11 cellular contexts compared by ENCODE assay signal in the genomic region with DNA sequence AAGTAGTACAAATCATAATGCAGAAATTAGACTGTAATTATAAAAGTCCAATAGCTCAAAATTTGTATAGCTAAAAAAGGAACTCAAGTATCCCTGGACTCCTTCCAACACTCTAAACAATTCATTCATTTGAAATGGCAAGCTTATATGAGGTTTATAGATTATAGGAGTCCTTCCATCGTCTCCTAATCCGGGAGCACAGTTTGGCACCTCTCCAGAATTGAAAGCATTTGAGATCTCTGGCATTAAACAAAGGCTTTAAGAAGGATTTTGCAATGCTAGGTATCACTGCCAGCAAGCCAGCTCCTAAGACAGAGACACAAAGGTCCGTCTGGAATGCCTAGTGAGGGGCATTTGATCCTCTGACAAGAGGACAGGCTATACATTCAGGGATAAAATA.
DNase-seq lines count a peak whose midpoint lies in the region; ATAC-seq, FAIRE-seq and TF ChIP-seq lines count a peak whose summit lies in the region.
"Had no signal": no experiment of that assay in that cellular context is flagged by ENCODE, and none has a peak within 500 bp of the region (broad histone marks: within the 10 kb centered on the region; RNA-seq: fewer than 3 reads in every experiment).

No MANE protein-coding gene starts in this region.

- CTCF ChIA-PET in A673 (lab: Charles Lee): no interaction called here

- H3K9me3 ChIP-seq in A673 (ENCODE audit: low read depth, low read length, poor library complexity, severe bottlenecking): no peaks in the 10 kb centered on the region
- H3K9me3 ChIP-seq in right lobe of liver: no peaks in the 10 kb centered on the region

- no peak overlapping the region for H3K4me3 ChIP-seq in A673 (ENCODE audit: low read depth, low read length, poor library complexity, severe bottlenecking)
- no peak overlapping the region for H3K4me3 ChIP-seq in right lobe of liver

- peak in 3 of 4 donors; percentile 6 to 35 (median 6) for ATAC-seq in right lobe of liver
- ATAC-seq in HG02981 (IDR thresholded peaks at IDR 0.05; ENCODE audit: unreplicated experiment): no peak
- ATAC-seq: stimulated activated memory B cell treated with anti-CD40 and anti-IgM and Interleukin-4, amounts not matched to agents 10 μg/mL and 1 μg/mL and 100 μg/mL, for 72 hours; T-helper 17 cell had no signal

- TF ChIP-seq POLR2A in right lobe of liver (IDR thresholded peaks at IDR 0.05) (no peak), GM12892 (IDR thresholded peaks at IDR 0.05; ENCODE audit: low read depth, low read length) (no peak)

- H3K27me3 ChIP-seq in A673 (replicated peaks; ENCODE audit: insufficient read depth, low read depth, low read length, poor library complexity) (no peaks in the 10 kb centered on the region), right lobe of liver (no peaks in the 10 kb centered on the region)

- POLR2A ChIA-PET in A673 (lab: Charles Lee; ENCODE audit: low non-redundant PET): no interaction called here

- intact Hi-C loops in A673 (cut with micrococcal nuclease; ENCODE audit: unreplicated experiment): loop anchor here (2.0 kb wide), 1 partner anchor 54 kb away; no protein-coding TSS in a partner anchor
- intact Hi-C loops in right lobe of liver (cut with DNase I): loop anchor here in 1 of 2 donors (10.0 kb wide), 1 partner anchor 220 kb away; no protein-coding TSS in a partner anchor

- BruUV-seq in A673 (replicated peaks; lab: Mats Ljungman, UMichigan): no TSS peak

- H3K27ac ChIP-seq in A673 (ENCODE audit: low read depth, low read length, poor library complexity, severe bottlenecking) (peak overlapping the region; percentile 5), right lobe of liver (peak overlapping the region; percentile 78 to 87 (median 82))

- H3K36me3 ChIP-seq in A673 (ENCODE audit: insufficient read depth, low read length, poor library complexity, severe bottlenecking) (no peaks in the 10 kb centered on the region), right lobe of liver (peaks cover 0 to 4% (median 0%) of the 10 kb centered on the region in 4 donors)

- DNase-seq in A673 (ENCODE audit: low spot score) (peak; percentile 71), NCI-H1105 treated with DMSO at 0.1 percent for 48 hours (lab: John Stamatoyannopoulos, UW) (peak; percentile 91), astrocyte of the hippocampus (ENCODE audit: low read depth, low spot score) (peak; percentile 48), right lobe of liver (peak in 1 of 3 donors; percentile 50), HUDEP-2 (lab: John Stamatoyannopoulos, UW; ENCODE audit: unreplicated experiment in 76 of 76) (no peak), GM12892 (ENCODE audit: insufficient read length) (no peak)
- DNase-seq in stimulated activated naive CD4-positive, alpha-beta T cell (lab: John Stamatoyannopoulos, UW): no peak
- DNase-seq: NCI-H526 treated with DMSO at 0.1 percent for 48 hours, T-helper 17 cell had no signal

- no peak for FAIRE-seq in GM12892 (lab: Jason Lieb, UNC)

- peaks cover 39% of the 10 kb centered on the region for H3K4me1 ChIP-seq in A673 (ENCODE audit: insufficient read depth, low read length, poor library complexity, severe bottlenecking)
- peaks cover 0 to 69% (median 31%) of the 10 kb centered on the region in 4 donors for H3K4me1 ChIP-seq in right lobe of liver

- 9% methylated on average over 3 of the region's 3 CpGs for WGBS in right lobe of liver (ENCODE audit: insufficient coverage, low coverage, low lambda C conversion rate, missing lambda C conversion rate)

- TF ChIP-seq CTCF in A673 (conservative IDR thresholded peaks at IDR 0.05; ENCODE audit: low read depth, low read length) (no peak), right lobe of liver (IDR thresholded peaks at IDR 0.05) (no peak)

Comparison
In these comparisons a context has a peak if more than half of its experiments do, and no peak if none do; other contexts are left out.
1. DNase-seq: peak in A673 (single experiment), NCI-H1105 treated with DMSO at 0.1 percent for 48 hours (single experiment) and astrocyte of the hippocampus (single experiment); none in HUDEP-2 (0 of 76), GM12892 (single experiment) and stimulated activated naive CD4-positive, alpha-beta T cell (0 of 6).